17 cellular contexts compared by ENCODE assay signal in genomic region chr1:28190337-28190979, GRCh38. TPM values are rescaled to one million over a fixed set of nuclear protein-coding genes. Genes with fewer than 3 reads are reported as not detected.
A peak's percentile ranks its signal among the peaks of the same experiment; 100 is the strongest.
DNase-seq lines count a peak whose midpoint lies in the region; FAIRE-seq and TF ChIP-seq lines count a peak whose summit lies in the region.
"Had no signal": no experiment of that assay in that cellular context is flagged by ENCODE, and none has a peak within 500 bp of the region (broad histone marks: within the 10 kb centered on the region; RNA-seq: fewer than 3 reads in every experiment).

No MANE protein-coding gene starts in this region.

- peaks cover 6% of the 10 kb centered on the region for H3F3A ChIP-seq in neural progenitor cell (ENCODE audit: low read depth)

- CTCF ChIA-PET in H1 (lab: Charles Lee; ENCODE audit: partially characterized antibody): no interaction called here

- TF ChIP-seq POLR2A in GM12891 (IDR thresholded peaks at IDR 0.05; ENCODE audit: low read depth, low read length) (no peak), H1 (IDR thresholded peaks at IDR 0.05; ENCODE audit: control extremely low read depth in 1 of 2, low read depth in 2 of 2, low read length in 2 of 2) (no peak)

- H3K4me3 ChIP-seq in NT2/D1 (ENCODE audit: insufficient read length, low read depth) (no peak overlapping the region), H1 (ENCODE audit: extremely low read depth in 1 of 4, insufficient read depth in 2 of 4, low read depth in 3 of 4, low read length in 4 of 4) (no peak overlapping the region), neural progenitor cell (no peak overlapping the region)
- H3K4me3 ChIP-seq: testis had no signal

- H3K79me1 ChIP-seq in H1 (ENCODE audit: low read depth, low read length): no peaks in the 10 kb centered on the region; the same call in 1 of the 2 replicates

- no peak overlapping the region for H2BK20ac ChIP-seq in H1 (ENCODE audit: low read length)

- DNase-seq in GM12891 (ENCODE audit: insufficient read length, low spot score) (no peak), NT2/D1 (ENCODE audit: low read depth, low spot score) (no peak), H1 (ENCODE audit: low read depth in 1 of 2, low spot score in 2 of 2) (no peak), neural progenitor cell (ENCODE audit: low spot score) (no peak), anterior cingulate cortex (lab: John Stamatoyannopoulos, UW) (no peak), NCI-H1694 treated with DMSO at 0.1 percent for 48 hours (lab: John Stamatoyannopoulos, UW) (no peak)
- no peak for DNase-seq in activated T-cell treated with anti-CD3 and anti-CD28 coated beads, Interleukin-2, amount 50 U/mL, for 48 hours
- DNase-seq: activated naive CD8-positive, alpha-beta T cell treated with anti-CD3 and anti-CD28 coated beads for 36 hours; activated T-cell treated with anti-CD3 and anti-CD28 coated beads for 4 hours; CD8-positive, alpha-beta T cell; glutamatergic neuron; kidney glomerular epithelial cell; NCI-H1105; NCI-H345; stimulated activated CD4-positive, alpha-beta T cell treated with anti-CD3 and anti-CD28 coated beads, Interleukin-1b, Interleukin-23, amount 100 ng/mL, for 48 hours; testis had no signal

- no peaks in the 10 kb centered on the region for H3K9me3 ChIP-seq in NT2/D1 (ENCODE audit: insufficient read depth, low read length)
- no peaks in the 10 kb centered on the region for H3K9me3 ChIP-seq in H1 (ENCODE audit: insufficient read depth in 2 of 2, low read depth in 1 of 2, low read length in 1 of 2)
- H3K9me3 ChIP-seq in neural progenitor cell (ENCODE audit: low read depth): no peaks in the 10 kb centered on the region
- H3K9me3 ChIP-seq: testis had no signal

- no peak overlapping the region for H3K4me2 ChIP-seq in H1 (ENCODE audit: insufficient read depth in 1 of 2, low read depth in 2 of 2, low read length in 2 of 2)
- H3K4me2 ChIP-seq in neural progenitor cell: no peak overlapping the region

- no peak overlapping the region for H4K91ac ChIP-seq in H1 (replicated peaks; ENCODE audit: insufficient read length, low read length)

- WGBS in H1 (ENCODE audit: extremely low coverage in 1 of 2, insufficient coverage in 1 of 2, insufficient read length in 1 of 2, insufficient replicate concordance in 2 of 2, low coverage in 1 of 2, low lambda C conversion rate in 2 of 2, missing lambda C conversion rate in 1 of 2), 2 experiments: 92% methylated on average over 3 of the region's 3 CpGs; no CpG with 5 or more reads in 1 of the 2 experiments

- peak overlapping the region; percentile 38 for H3K4me3 Mint-ChIP-seq in neural progenitor cell
- H3K4me3 Mint-ChIP-seq: activated naive CD8-positive, alpha-beta T cell treated with anti-CD3 and anti-CD28 coated beads for 36 hours; CD8-positive, alpha-beta T cell had no signal

- peak overlapping the region; percentile 35; the same call in 1 of the 2 replicates for H2BK5ac ChIP-seq in H1 (ENCODE audit: low read depth, low read length)

- peaks cover 5% of the 10 kb centered on the region; the same call in 1 of the 2 replicates for H3K23me2 ChIP-seq in H1 (ENCODE audit: low read depth, low read length)

- TF ChIP-seq EP300 in H1 (IDR thresholded peaks at IDR 0.05; ENCODE audit: borderline replicate concordance in 1 of 2, low read depth in 2 of 2, low read length in 2 of 2): no peak

- no peak overlapping the region for H3K27ac Mint-ChIP-seq in neural progenitor cell
- H3K27ac Mint-ChIP-seq: activated naive CD8-positive, alpha-beta T cell treated with anti-CD3 and anti-CD28 coated beads for 36 hours; CD8-positive, alpha-beta T cell had no signal

- peaks cover 4% of the 10 kb centered on the region for H3K27me3 Mint-ChIP-seq in neural progenitor cell (ENCODE audit: insufficient read depth, low read depth)
- H3K27me3 Mint-ChIP-seq: activated naive CD8-positive, alpha-beta T cell treated with anti-CD3 and anti-CD28 coated beads for 36 hours had no signal

- H3K14ac ChIP-seq in H1 (ENCODE audit: insufficient read length): no peak overlapping the region

- H2AFZ ChIP-seq in H1 (ENCODE audit: low read length) (no peak overlapping the region), neural progenitor cell (replicated peaks) (peak overlapping the region; percentile 93)

- POLR2A ChIA-PET in H1 (lab: Charles Lee; ENCODE audit: partially characterized antibody): no interaction called here

- no peaks in the 10 kb centered on the region for H3K79me2 ChIP-seq in H1 (ENCODE audit: control insufficient read depth in 1 of 2, insufficient read depth in 2 of 2, low read length in 2 of 2)
- H3K79me2 ChIP-seq in neural progenitor cell (ENCODE audit: low read depth): no peaks in the 10 kb centered on the region

- no peak for TF ChIP-seq CTCF in H1 (IDR thresholded peaks at IDR 0.05; ENCODE audit: control extremely low read depth in 1 of 3, insufficient read depth in 1 of 3, low read depth in 1 of 3, low read length in 3 of 3)
- no peak for TF ChIP-seq CTCF in neural progenitor cell (IDR thresholded peaks at IDR 0.05)

- no peak overlapping the region for H4K8ac ChIP-seq in H1 (ENCODE audit: extremely low read depth, insufficient read depth, low read length)

- no peak for FAIRE-seq in GM12891 (lab: Jason Lieb, UNC)
- no peak for FAIRE-seq in H1 (lab: Jason Lieb, UNC)
- FAIRE-seq: G401.6 had no signal

- no peak overlapping the region for H3K56ac ChIP-seq in H1 (replicated peaks; ENCODE audit: insufficient read length, low read depth, low read length)

- H3K36me3 Mint-ChIP-seq in neural progenitor cell: no peaks in the 10 kb centered on the region

- H3K4ac ChIP-seq in H1 (replicated peaks; ENCODE audit: insufficient read length, low read depth, low read length): no peak overlapping the region

- H3K9ac ChIP-seq in NT2/D1 (ENCODE audit: insufficient read length, low read depth) (peak overlapping the region; percentile 1), H1 (replicated peaks in 1 of 4; ENCODE audit: extremely low read depth in 1 of 4, low read depth in 3 of 4, low read length in 3 of 4) (no peak overlapping the region), neural progenitor cell (peak overlapping the region; percentile 13)

- H2BK12ac ChIP-seq in H1 (ENCODE audit: low read depth, low read length): no peak overlapping the region

- no peak overlapping the region for H2BK120ac ChIP-seq in H1 (replicated peaks; ENCODE audit: low read depth, low read length)

- H3K4me1 Mint-ChIP-seq in neural progenitor cell: no peaks in the 10 kb centered on the region

- H3K18ac ChIP-seq in H1 (ENCODE audit: extremely low read depth, low read length): no peak overlapping the region

- peaks cover 5% of the 10 kb centered on the region for H3K36me3 ChIP-seq in NT2/D1 (ENCODE audit: insufficient read depth, insufficient read length, low read length)
- no peaks in the 10 kb centered on the region for H3K36me3 ChIP-seq in H1 (ENCODE audit: control insufficient read depth in 2 of 4, insufficient read depth in 4 of 4, low read length in 3 of 4)
- no peaks in the 10 kb centered on the region for H3K36me3 ChIP-seq in neural progenitor cell

- H3K4me1 ChIP-seq in NT2/D1 (ENCODE audit: insufficient read depth, insufficient read length) (peaks cover 15% of the 10 kb centered on the region), H1 (replicated peaks in 1 of 4; ENCODE audit: control insufficient read depth in 3 of 4, insufficient read depth in 4 of 4, low read length in 3 of 4) (peaks cover 7 to 16% (median 12%) of the 10 kb centered on the region in 4 experiments; a peak in 5 of 7 replicates), neural progenitor cell (peaks cover 7% of the 10 kb centered on the region)

- H3K27ac ChIP-seq in H1 (ENCODE audit: low read depth, low read length): no peak overlapping the region
- no peak overlapping the region for H3K27ac ChIP-seq in neural progenitor cell
- H3K27ac ChIP-seq: testis had no signal

- no peaks in the 10 kb centered on the region for H3K9me3 Mint-ChIP-seq in neural progenitor cell
- H3K9me3 Mint-ChIP-seq: activated naive CD8-positive, alpha-beta T cell treated with anti-CD3 and anti-CD28 coated beads for 36 hours; CD8-positive, alpha-beta T cell had no signal

- H3K27me3 ChIP-seq in NT2/D1 (ENCODE audit: insufficient read depth, insufficient read length) (no peaks in the 10 kb centered on the region), H1 (replicated peaks in 1 of 4; ENCODE audit: control insufficient read depth in 3 of 4, extremely low read depth in 1 of 4, insufficient read depth in 3 of 4, low read length in 3 of 4) (no peaks in the 10 kb centered on the region), neural progenitor cell (no peaks in the 10 kb centered on the region)
- H3K27me3 ChIP-seq: testis had no signal

- no peak overlapping the region for H2BK15ac ChIP-seq in H1 (ENCODE audit: low read length)

- H4K20me1 ChIP-seq in H1 (replicated peaks in 1 of 2; ENCODE audit: control insufficient read depth in 1 of 2, insufficient read depth in 2 of 2, low read length in 2 of 2) (no peaks in the 10 kb centered on the region), neural progenitor cell (ENCODE audit: low read depth) (no peaks in the 10 kb centered on the region)

- no peak overlapping the region for H3K23ac ChIP-seq in H1 (ENCODE audit: insufficient read length)

- TF ChIP-seq RAD21 in H1 (IDR thresholded peaks at IDR 0.05 in 1 of 2, conservative IDR thresholded peaks at IDR 0.05 in 1 of 2; ENCODE audit: low read depth in 2 of 2, low read length in 2 of 2): no peak

- no peak overlapping the region for H4K5ac ChIP-seq in H1 (ENCODE audit: insufficient read length, low read depth, low read length)

- no peak overlapping the region for H2AK5ac ChIP-seq in H1 (ENCODE audit: low read depth, low read length)

RNA-seq across cellular contexts. Expression of gene PTAFR, which starts 14.0 kb away (rescaled TPM):
- polyA plus RNA-seq in GM12891 (2012; ENCODE audit: low read depth, missing spikeins): 10.2 TPM
- 1.2 TPM in 2 replicates for total RNA-seq in H1 (2021; fragmentation: NEBNext Ultra II Directional; extraction: Animal tissue kit (Norgen Biotek cat#: 25700))
- 3.4 and 4.9 TPM in 2 replicates for polyA plus RNA-seq in H1 (2011; rRNA removed)
- 2.7 TPM for polyA plus RNA-seq in H1 (2011; cell fraction: cytosol; rRNA removed)
- 1.2 TPM for polyA plus RNA-seq in H1 (2011; cell fraction: nucleus; rRNA removed)
- polyA plus RNA-seq in H1 (2012, experiment 1 of 2): 1.4 to 1.6 TPM (median 1.5 TPM) in 4 replicates
- 1.3 TPM for polyA plus RNA-seq in H1 (2012, experiment 2 of 2)
- 1.8 TPM for polyA plus RNA-seq in H1 (2013, experiment 1 of 2)
- 2.0 TPM for polyA plus RNA-seq in H1 (2013, experiment 2 of 2)
- polyA minus RNA-seq in H1 (2011; rRNA and poly(A)+ RNA removed): 5.5 and 6.6 TPM in 2 replicates
- polyA minus RNA-seq in H1 (2011; cell fraction: cytosol; rRNA and poly(A)+ RNA removed): 0.73 TPM
- polyA minus RNA-seq in H1 (2011; cell fraction: nucleus; rRNA and poly(A)+ RNA removed): 1.4 TPM
- not detected in 2 replicates for total RNA-seq in neural progenitor cell (ENCODE audit: low replicate concordance)

RNA-seq across cellular contexts. Expression of gene DNAJC8, which starts 42.4 kb away (rescaled TPM):
- polyA plus RNA-seq in GM12891 (2012; ENCODE audit: low read depth, missing spikeins): 97.9 TPM
- total RNA-seq in H1 (2021; fragmentation: NEBNext Ultra II Directional; extraction: Animal tissue kit (Norgen Biotek cat#: 25700)): 129 and 134 TPM in 2 replicates
- polyA plus RNA-seq in H1 (2011; rRNA removed): 74.1 and 116 TPM in 2 replicates
- 105 TPM for polyA plus RNA-seq in H1 (2011; cell fraction: cytosol; rRNA removed)
- polyA plus RNA-seq in H1 (2011; cell fraction: nucleus; rRNA removed): 44.7 TPM
- polyA plus RNA-seq in H1 (2012, experiment 1 of 2): 116 to 133 TPM (median 119 TPM) in 4 replicates
- polyA plus RNA-seq in H1 (2012, experiment 2 of 2): 116 TPM
- 155 TPM for polyA plus RNA-seq in H1 (2013, experiment 1 of 2)
- polyA plus RNA-seq in H1 (2013, experiment 2 of 2): 156 TPM
- 31.2 and 38.8 TPM in 2 replicates for polyA minus RNA-seq in H1 (2011; rRNA and poly(A)+ RNA removed)
- 19.2 TPM for polyA minus RNA-seq in H1 (2011; cell fraction: cytosol; rRNA and poly(A)+ RNA removed)
- polyA minus RNA-seq in H1 (2011; cell fraction: nucleus; rRNA and poly(A)+ RNA removed): 23.8 TPM
- 92.0 and 117 TPM in 2 replicates for total RNA-seq in neural progenitor cell (ENCODE audit: low replicate concordance)

RNA-seq across cellular contexts. Expression of gene ATP5IF1, which starts 45.5 kb away (rescaled TPM):
- polyA plus RNA-seq in GM12891 (2012; ENCODE audit: low read depth, missing spikeins): 727 TPM
- 198 and 202 TPM in 2 replicates for total RNA-seq in H1 (2021; fragmentation: NEBNext Ultra II Directional; extraction: Animal tissue kit (Norgen Biotek cat#: 25700))
- 242 and 292 TPM in 2 replicates for polyA plus RNA-seq in H1 (2011; rRNA removed)
- 541 TPM for polyA plus RNA-seq in H1 (2011; cell fraction: cytosol; rRNA removed)
- polyA plus RNA-seq in H1 (2011; cell fraction: nucleus; rRNA removed): 149 TPM
- polyA plus RNA-seq in H1 (2012, experiment 1 of 2): 353 to 427 TPM (median 404 TPM) in 4 replicates
- polyA plus RNA-seq in H1 (2012, experiment 2 of 2): 148 TPM
- 547 TPM for polyA plus RNA-seq in H1 (2013, experiment 1 of 2)
- polyA plus RNA-seq in H1 (2013, experiment 2 of 2): 580 TPM
- polyA minus RNA-seq in H1 (2011; rRNA and poly(A)+ RNA removed): 16.3 and 22.7 TPM in 2 replicates
- 88.7 TPM for polyA minus RNA-seq in H1 (2011; cell fraction: cytosol; rRNA and poly(A)+ RNA removed)
- 56.0 TPM for polyA minus RNA-seq in H1 (2011; cell fraction: nucleus; rRNA and poly(A)+ RNA removed)
- total RNA-seq in neural progenitor cell (ENCODE audit: low replicate concordance): 187 and 198 TPM in 2 replicates

Comparison
In these comparisons a context has a peak if more than half of its experiments do, and no peak if none do; other contexts are left out.
1. H3K9ac ChIP-seq: peak in NT2/D1 (single experiment) and neural progenitor cell (single experiment); none in H1 (0 of 4).